In the genomic region with DNA sequence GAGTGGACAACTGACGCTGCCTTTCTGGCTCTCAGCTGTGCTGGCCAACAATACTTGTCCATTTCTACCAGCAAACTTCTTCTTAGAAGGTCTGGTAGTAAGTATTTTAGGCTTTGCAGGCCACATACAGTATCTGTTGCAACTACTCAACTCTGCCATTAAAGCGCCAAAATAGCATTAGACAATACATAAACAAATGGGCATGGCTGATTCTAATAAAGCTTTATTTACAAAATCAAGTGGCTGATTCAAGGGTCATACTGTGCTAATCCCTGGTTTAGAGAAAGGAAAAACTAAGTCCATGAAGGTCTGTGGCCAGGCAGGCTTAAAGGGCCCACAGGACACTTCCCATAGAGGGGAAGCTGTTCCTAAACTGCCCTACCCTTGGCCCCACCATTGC, we compare ENCODE assay signal across 17 cellular contexts. TPM values are rescaled to one million over a fixed set of nuclear protein-coding genes. Genes with fewer than 3 reads are reported as not detected.
DNase-seq lines count a peak whose midpoint lies in the region; ATAC-seq and TF ChIP-seq lines count a peak whose summit lies in the region.
"Had no signal": no experiment of that assay in that cellular context is flagged by ENCODE, and none has a peak within 500 bp of the region (broad histone marks: within the 10 kb centered on the region; RNA-seq: fewer than 3 reads in every experiment).

No MANE protein-coding gene starts in this region.

- CTCF ChIA-PET in IMR-90 (lab: Yijun Ruan, JAX): no interaction called here

- H3K4me1 ChIP-seq in IMR-90 (ENCODE audit: control insufficient read depth, insufficient read depth, low read length) (peaks cover 30% of the 10 kb centered on the region), right lobe of liver (peaks cover 0 to 32% (median 10%) of the 10 kb centered on the region in 4 donors), thoracic aorta (ENCODE audit: control insufficient read depth in 1 of 2, low read depth in 2 of 2) (peaks cover 22 to 41% of the 10 kb centered on the region in 2 donors)
- H3K4me1 ChIP-seq: prostate gland, uterus had no signal

- no peak overlapping the region for H2AFZ ChIP-seq in IMR-90 (replicated peaks; ENCODE audit: low read length, poor library complexity)

- POLR2A ChIA-PET in IMR-90 (lab: Charles Lee; ENCODE audit: unreplicated experiment): no interaction called here

- H4K5ac ChIP-seq in IMR-90 (ENCODE audit: low read depth, low read length): peak overlapping the region; percentile 65; the same call in 1 of the 2 replicates

- peak overlapping the region; percentile 29 for H2BK5ac ChIP-seq in IMR-90 (ENCODE audit: low read depth, low read length, poor library complexity, severe bottlenecking)

- WGBS in IMR-90 (ENCODE audit: extremely low coverage in 2 of 2, insufficient read length in 1 of 2), 2 experiments: no CpG with 5 or more reads among the region's 2 CpGs
- 92% methylated on average over 2 of the region's 2 CpGs for WGBS in right lobe of liver (ENCODE audit: insufficient coverage, low coverage, low lambda C conversion rate, missing lambda C conversion rate)

- peak overlapping the region; percentile 84 for H2BK120ac ChIP-seq in IMR-90 (ENCODE audit: low read depth, low read length)

- H3K27me3 ChIP-seq in IMR-90 (ENCODE audit: control insufficient read depth, insufficient read depth, low read length) (no peaks in the 10 kb centered on the region), brain microvascular endothelial cell (replicated peaks) (no peaks in the 10 kb centered on the region), right lobe of liver (no peaks in the 10 kb centered on the region), thoracic aorta (replicated peaks; ENCODE audit: insufficient read depth) (no peaks in the 10 kb centered on the region)
- H3K27me3 ChIP-seq: SJCRH30, uterus had no signal

- H2AK9ac ChIP-seq in IMR-90 (replicated peaks; ENCODE audit: low read depth, low read length, poor library complexity): no peak overlapping the region

- TF ChIP-seq CTCF in IMR-90 (conservative IDR thresholded peaks at IDR 0.05; ENCODE audit: low read depth, low read length) (no peak), brain microvascular endothelial cell (IDR thresholded peaks at IDR 0.05; ENCODE audit: low read depth, low read length, missing control alignments) (no peak), right lobe of liver (IDR thresholded peaks at IDR 0.05) (no peak), thoracic aorta (IDR thresholded peaks at IDR 0.05) (no peak)

- peak overlapping the region; percentile 78 for H2AK5ac ChIP-seq in IMR-90 (ENCODE audit: low read depth, low read length)

- dilution Hi-C loops in IMR-90 (cut with HindIII; ENCODE audit: low sequenced_read_pairs, unreplicated experiment): no loop called here

- TF ChIP-seq POLR2A in IMR-90 (IDR thresholded peaks at IDR 0.05; ENCODE audit: low read depth, low read length): no peak
- TF ChIP-seq POLR2A in right lobe of liver (IDR thresholded peaks at IDR 0.05): no peak

- ATAC-seq in IMR-90 (ENCODE audit: low read depth) (no peak), right lobe of liver (no peak), thoracic aorta (ENCODE audit: insufficient number of reproducible peaks, low FRiP score, low read depth) (no peak)
- ATAC-seq: activated CD4-positive, CD25-positive, alpha-beta regulatory T cell treated with anti-CD3 and anti-CD28 coated beads, Interleukin-2, amount 50 U/mL, for 24 hours; activated CD8-positive, alpha-beta T cell treated with anti-CD3 and anti-CD28 coated beads, Interleukin-2, amount 10 ng/mL, durations not matched to agents 7 days and 5 days had no signal

- no peak overlapping the region for H3K27ac ChIP-seq in IMR-90 (ENCODE audit: insufficient read depth, low read length)
- H3K27ac ChIP-seq in brain microvascular endothelial cell: peak overlapping the region; percentile 40
- peak overlapping the region; percentile 21 to 73 (median 65) for H3K27ac ChIP-seq in right lobe of liver
- peak overlapping the region; percentile 7 to 72 for H3K27ac ChIP-seq in thoracic aorta
- H3K27ac ChIP-seq: prostate gland, SJCRH30 had no signal

- intact Hi-C loops in IMR-90 (cut with micrococcal nuclease) (no loop called here), right lobe of liver (cut with DNase I) (no loop called here), cardiac septum (cut with DNase I) (no loop called here)

- H3K4ac ChIP-seq in IMR-90 (ENCODE audit: low read depth, low read length): peak overlapping the region; percentile 61

- H4K8ac ChIP-seq in IMR-90 (ENCODE audit: low read depth in 2 of 2, low read length in 2 of 2): peak overlapping the region; percentile 14 to 59; a peak in 2 of 4 replicates

- H3K9me1 ChIP-seq in IMR-90 (ENCODE audit: insufficient read depth, low read length): peaks cover 35% of the 10 kb centered on the region

- H3K9me3 ChIP-seq in IMR-90 (ENCODE audit: control insufficient read depth, insufficient read depth, low read length): no peaks in the 10 kb centered on the region
- H3K9me3 ChIP-seq in right lobe of liver: no peaks in the 10 kb centered on the region
- no peaks in the 10 kb centered on the region for H3K9me3 ChIP-seq in thoracic aorta
- H3K9me3 ChIP-seq: prostate gland, SJCRH30, uterus had no signal

- BruUV-seq in IMR-90 (replicated peaks; lab: Mats Ljungman, UMichigan): no TSS peak

- no peak overlapping the region for H3K56ac ChIP-seq in IMR-90 (ENCODE audit: extremely low read depth, insufficient read depth, low read length)

- 0 out of 2 replicates have a peak, but pooled peaks cover 2% of the 10 kb centered on the region for H4K20me1 ChIP-seq in IMR-90 (ENCODE audit: insufficient read depth, low read length)

- H3K23ac ChIP-seq in IMR-90 (ENCODE audit: low read depth, low read length): peak overlapping the region; percentile 83; the same call in 1 of the 2 replicates

- no peak overlapping the region for H3K4me2 ChIP-seq in IMR-90 (ENCODE audit: low read depth, low read length)

- H3K18ac ChIP-seq in IMR-90 (ENCODE audit: low read depth, low read length): peak overlapping the region; percentile 73

- no peak overlapping the region for H3K9ac ChIP-seq in IMR-90 (ENCODE audit: low read depth, low read length)

- DNase-seq in IMR-90 (no peak), brain microvascular endothelial cell (no peak), right lobe of liver (no peak), thoracic aorta (ENCODE audit: low spot score) (no peak), NCI-H510A (lab: John Stamatoyannopoulos, UW) (no peak), NCI-H2107 treated with DMSO at 0.1 percent for 48 hours (lab: John Stamatoyannopoulos, UW; ENCODE audit: unreplicated experiment) (no peak), cardiac septum (ENCODE audit: low spot score) (no peak)
- DNase-seq: activated CD8-positive, alpha-beta T cell treated with anti-CD3 and anti-CD28 coated beads, Interleukin-2, amount 10 ng/mL, durations not matched to agents 7 days and 5 days; effector memory CD4-positive, alpha-beta T cell; erythroblast; NCI-H2029 treated with DMSO at 0.1 percent for 48 hours; NCI-H82; SJCRH30; substantia nigra had no signal

- H3K36me3 ChIP-seq in IMR-90 (ENCODE audit: control insufficient read depth, insufficient read depth, low read length) (no peaks in the 10 kb centered on the region), brain microvascular endothelial cell (replicated peaks) (no peaks in the 10 kb centered on the region), right lobe of liver (no peaks in the 10 kb centered on the region), thoracic aorta (no peaks in the 10 kb centered on the region)
- H3K36me3 ChIP-seq: prostate gland, SJCRH30, uterus had no signal

- peak overlapping the region; percentile 91 for H2BK20ac ChIP-seq in IMR-90 (ENCODE audit: low read depth, low read length)

- peak overlapping the region; percentile 96; the same call in 2 of the 3 replicates for H2BK15ac ChIP-seq in IMR-90 (ENCODE audit: low read depth, low read length)

- peak overlapping the region; percentile 47; the same call in 1 of the 2 replicates for H3K14ac ChIP-seq in IMR-90 (replicated peaks; ENCODE audit: low read depth, low read length)

- H3K79me1 ChIP-seq in IMR-90 (ENCODE audit: low read depth in 1 of 2, low read length in 2 of 2): no peaks in the 10 kb centered on the region; a peak in 1 of 4 replicates

- H3K4me3 ChIP-seq in IMR-90 (ENCODE audit: insufficient read depth, low read depth, low read length): no peak overlapping the region
- H3K4me3 ChIP-seq in brain microvascular endothelial cell (ENCODE audit: low read depth, low read length): no peak overlapping the region
- H3K4me3 ChIP-seq in right lobe of liver: no peak overlapping the region
- no peak overlapping the region for H3K4me3 ChIP-seq in thoracic aorta
- H3K4me3 ChIP-seq: prostate gland, SJCRH30, uterus had no signal

- no peak for TF ChIP-seq RAD21 in IMR-90 (IDR thresholded peaks at IDR 0.05; ENCODE audit: low read length)

- H4K91ac ChIP-seq in IMR-90 (ENCODE audit: insufficient read depth, low read depth, low read length): no peak overlapping the region

- in situ Hi-C loops in IMR-90 (cut with MboI; ENCODE audit: low sequenced_read_pairs) (no loop called here), brain microvascular endothelial cell (cut with HindIII; ENCODE audit: low pct_ligation_motif_present, low sequenced_read_pairs) (no loop called here)

TF ChIP-seq in IMR-90, 13 proteins besides CTCF, POLR2A, EP300 and RAD21 (continues in another document):
- TF ChIP-seq BHLHE40 (IDR thresholded peaks at IDR 0.05; ENCODE audit: low read depth, low read length): no peak
- TF ChIP-seq MAFK (IDR thresholded peaks at IDR 0.05; ENCODE audit: low read depth, low read length): no peak
- TF ChIP-seq RCOR1 (IDR thresholded peaks at IDR 0.05; ENCODE audit: insufficient replicate concordance, low read length): no peak
- TF ChIP-seq RFX5 (IDR thresholded peaks at IDR 0.05; ENCODE audit: low read depth, low read length): no peak
- no peak for TF ChIP-seq MXI1 (IDR thresholded peaks at IDR 0.05; ENCODE audit: borderline replicate concordance, low read depth, low read length)
- TF ChIP-seq, protein P1, sequence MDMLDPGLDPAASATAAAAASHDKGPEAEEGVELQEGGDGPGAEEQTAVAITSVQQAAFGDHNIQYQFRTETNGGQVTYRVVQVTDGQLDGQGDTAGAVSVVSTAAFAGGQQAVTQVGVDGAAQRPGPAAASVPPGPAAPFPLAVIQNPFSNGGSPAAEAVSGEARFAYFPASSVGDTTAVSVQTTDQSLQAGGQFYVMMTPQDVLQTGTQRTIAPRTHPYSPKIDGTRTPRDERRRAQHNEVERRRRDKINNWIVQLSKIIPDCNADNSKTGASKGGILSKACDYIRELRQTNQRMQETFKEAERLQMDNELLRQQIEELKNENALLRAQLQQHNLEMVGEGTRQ (IDR thresholded peaks at IDR 0.05; ENCODE audit: low read depth, low read length): no peak
- TF ChIP-seq MAZ (IDR thresholded peaks at IDR 0.05; ENCODE audit: borderline replicate concordance, low read depth, low read length): no peak
- no peak for TF ChIP-seq SMC3 (IDR thresholded peaks at IDR 0.05; ENCODE audit: low read depth, low read length)

RNA-seq across cellular contexts. Expression of a gene that starts 26.3 kb away (rescaled TPM):
- total RNA-seq in IMR-90 (2012; rRNA removed): 661 and 997 TPM in 2 replicates
- 1,566 and 1,623 TPM in 2 replicates for polyA plus RNA-seq in IMR-90 (2012; rRNA removed)
- 700 and 932 TPM in 2 replicates for polyA plus RNA-seq in IMR-90 (2012; cell fraction: cytosol; rRNA removed)
- 972 and 2,415 TPM in 2 replicates for polyA plus RNA-seq in IMR-90 (2012; cell fraction: nucleus; rRNA removed; ENCODE audit: low replicate concordance)
- total RNA-seq in right lobe of liver: 100 to 1,000 TPM in 3 of 6 experiments, 10 to 100 TPM in 3; 44.3 to 180 (median 91.6) TPM
- 1,000 to 10,000 TPM in 1 of 2 donors, 100 to 1,000 TPM in 1; 927 to 1,440 TPM for total RNA-seq in thoracic aorta
- total RNA-seq in cardiac septum: 14,297 TPM
